ENCODE assay signal across 1 cellular context in the genomic region with DNA sequence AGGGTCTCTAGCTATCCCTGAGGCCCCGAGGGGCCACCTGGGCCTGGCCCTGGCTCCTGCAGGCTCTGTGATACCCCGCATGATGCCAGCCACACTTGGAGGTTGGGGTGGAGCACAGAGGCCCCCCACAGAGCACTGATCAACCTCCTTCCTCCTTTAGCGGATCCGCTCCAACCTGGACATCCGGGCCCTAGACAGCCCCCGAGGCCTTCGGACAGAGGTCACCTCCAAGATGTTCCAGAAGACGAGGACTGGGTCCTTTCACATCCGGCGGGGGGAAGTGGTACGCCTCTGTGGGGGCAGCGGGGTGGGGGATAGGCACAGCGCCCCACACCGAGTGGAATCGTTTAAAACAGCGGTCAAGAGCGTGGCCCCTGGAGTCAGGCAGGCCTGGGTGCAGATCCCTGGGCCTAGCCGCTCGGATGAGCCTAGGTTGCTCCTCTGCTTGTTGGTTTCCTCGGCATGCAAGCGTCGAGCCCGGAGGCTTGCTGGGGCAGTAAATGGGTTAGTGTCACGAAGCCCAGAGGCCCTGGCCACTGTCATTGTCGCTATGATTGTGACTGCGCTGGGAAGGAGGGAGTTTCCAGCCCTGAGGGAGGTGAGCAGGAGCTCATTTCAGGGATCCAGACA.
TF ChIP-seq lines count a peak whose summit lies in the region.

No MANE protein-coding gene starts in this region.

TF ChIP-seq in HepG2, 621 proteins besides CTCF, POLR2A, EP300 and RAD21:
- no peak for TF ChIP-seq SIN3A (IDR thresholded peaks at IDR 0.05; ENCODE audit: borderline replicate concordance, low read depth, low read length)
- no peak for TF ChIP-seq GLI4 (CRISPR knock-in tag; IDR thresholded peaks at IDR 0.05; ENCODE audit: borderline replicate concordance)
- TF ChIP-seq ZNF687 (CRISPR knock-in tag; IDR thresholded peaks at IDR 0.05) = 0 out of 2 replicates have a peak, but pooled peaks have one; percentile 25
- TF ChIP-seq DNMT1 (CRISPR knock-in tag; IDR thresholded peaks at IDR 0.05) = no peak
